In genomic region chr11:61899146-61899841, GRCh38 we compare ENCODE assay signal across 8 cellular contexts. TPM values are rescaled to one million over a fixed set of nuclear protein-coding genes. Genes with fewer than 3 reads are reported as not detected.
DNase-seq lines count a peak whose midpoint lies in the region; ATAC-seq, FAIRE-seq and TF ChIP-seq lines count a peak whose summit lies in the region.

No MANE protein-coding gene starts in this region.

- intact Hi-C loops in ascending aorta (cut with DNase I): loop anchor here (1.0 to 2.0 kb wide), 5 partner anchors 28 to 209 kb away; no protein-coding TSS in a partner anchor

- peaks cover 1% of the 10 kb centered on the region; the same call in 1 of the 2 replicates for H3K27me3 ChIP-seq in GM06990 (replicated peaks; ENCODE audit: control insufficient read depth, insufficient read depth, low read length)
- no peaks in the 10 kb centered on the region for H3K27me3 ChIP-seq in ascending aorta
- no peaks in the 10 kb centered on the region for H3K27me3 ChIP-seq in small intestine (ENCODE audit: control insufficient read depth in 2 of 2, insufficient read depth in 2 of 2, low read length in 2 of 2)

- TF ChIP-seq CTCF in GM06990 (IDR thresholded peaks at IDR 0.05; ENCODE audit: insufficient read depth, low read length, poor library complexity, severe bottlenecking): peak; percentile 100
- peak; percentile 99 to 100 (median 99) for TF ChIP-seq CTCF in ascending aorta (IDR thresholded peaks at IDR 0.05)

- H3K36me3 ChIP-seq in GM06990 (ENCODE audit: control insufficient read depth, insufficient read depth, low read length) (no peaks in the 10 kb centered on the region), ascending aorta (peaks cover 0 to 21% of the 10 kb centered on the region in 2 donors), small intestine (ENCODE audit: control insufficient read depth in 2 of 2, insufficient read depth in 2 of 2, low read length in 2 of 2) (no peaks in the 10 kb centered on the region)

- no peaks in the 10 kb centered on the region for H3K4me1 ChIP-seq in ascending aorta
- H3K4me1 ChIP-seq in small intestine (ENCODE audit: control insufficient read depth in 2 of 2, insufficient read depth in 1 of 2, low read depth in 1 of 2, low read length in 1 of 2): no peaks in the 10 kb centered on the region

- H3K4me3 ChIP-seq in GM06990 (replicated peaks; ENCODE audit: low read depth, low read length) (no peak overlapping the region), ascending aorta (no peak overlapping the region), small intestine (ENCODE audit: low read depth in 1 of 2, low read length in 2 of 2) (no peak overlapping the region)

- no peak for FAIRE-seq in small intestine (lab: Jason Lieb, UNC)

- peak; percentile 80 for ATAC-seq in HG02678 (IDR thresholded peaks at IDR 0.05; ENCODE audit: unreplicated experiment)

- H3K9me3 ChIP-seq in ascending aorta (no peaks in the 10 kb centered on the region), small intestine (ENCODE audit: control insufficient read depth, low read depth) (no peaks in the 10 kb centered on the region)

- H3K27ac ChIP-seq in ascending aorta (peak overlapping the region in 1 of 2 donors; percentile 30), small intestine (ENCODE audit: low read depth in 1 of 2, low read length in 1 of 2) (no peak overlapping the region)

- DNase-seq in GM06990 (ENCODE audit: extremely low read depth, insufficient read length) (peak; percentile 92), NCI-H2029 treated with DMSO at 0.1 percent for 48 hours (lab: John Stamatoyannopoulos, UW) (peak; percentile 20), T1000 (lab: John Stamatoyannopoulos, UW) (peak; percentile 84), ascending aorta (ENCODE audit: low spot score in 2 of 2) (peak in 1 of 2 donors; percentile 91), hepatic stellate cell (ENCODE audit: low spot score) (peak; percentile 94), small intestine (peak; percentile 70), occipital lobe (lab: John Stamatoyannopoulos, UW) (no peak)

- WGBS in small intestine, 3 donors: 38 to 43% (median 43%) methylated on average over 27 of the region's 27 CpGs

RNA-seq across cellular contexts. Expression of gene FADS3, which starts 7.9 kb away (rescaled TPM):
- total RNA-seq in ascending aorta (191 TPM), occipital lobe (34.0 TPM)
- 10 to 100 TPM in 1 of 3 donors, 1 to 10 TPM in 2; 5.9 to 17.9 (median 6.0) TPM for polyA plus RNA-seq in small intestine

RNA-seq across cellular contexts. Expression of gene RAB3IL1, which starts 18.1 kb away (rescaled TPM):
- total RNA-seq in ascending aorta (23.2 TPM), occipital lobe (2.3 TPM)
- 1 to 10 TPM in 2 of 3 donors, under 1 TPM in 1; 0.45 to 9.5 (median 4.9) TPM for polyA plus RNA-seq in small intestine

RNA-seq across cellular contexts. Expression of gene BEST1, which starts 50.9 kb away (rescaled TPM):
- total RNA-seq in ascending aorta: 30.9 TPM
- polyA plus RNA-seq in small intestine: 1 to 10 TPM; 2.7 to 4.7 (median 4.3) TPM
- 1.2 TPM for total RNA-seq in occipital lobe

Comparison
In these comparisons a context has a peak if more than half of its experiments do, and no peak if none do; other contexts are left out.
1. RNA of gene BEST1, which starts 50.9 kb away (total RNA-seq): 30.9 TPM in ascending aorta (single experiment); 1.2 TPM in occipital lobe (single experiment); every median in the first group is over 10 times any median in the second.